ENCODE assay signal across 14 cellular contexts in genomic region chr14:76391981-76392690, GRCh38. TPM values are rescaled to one million over a fixed set of nuclear protein-coding genes. Genes with fewer than 3 reads are reported as not detected.
"Had no signal": no experiment of that assay in that cellular context is flagged by ENCODE, and none has a peak within 500 bp of the region (broad histone marks: within the 10 kb centered on the region; RNA-seq: fewer than 3 reads in every experiment).

No MANE protein-coding gene starts in this region.

- ATAC-seq: activated CD8-positive, alpha-beta T cell treated with anti-CD3 and anti-CD28 coated beads, Interleukin-2, amount 10 ng/mL, durations not matched to agents 7 days and 5 days; lower lobe of right lung; natural killer cell; stimulated activated naive CD8-positive, alpha-beta T cell treated with anti-CD3 and anti-CD28 coated beads, Interleukin-15, Interleukin-2, amounts not matched to agents 100 U/mL and 50 U/mL, for 24 hours had no signal

- H3K4me3 ChIP-seq: colonic mucosa, lower lobe of right lung, vagina had no signal

- H3K4me1 ChIP-seq: colonic mucosa, lower lobe of right lung, vagina had no signal

- H3K36me3 ChIP-seq: brain microvascular endothelial cell, colonic mucosa, lower lobe of right lung, vagina had no signal

- DNase-seq: activated CD4-positive, alpha-beta T cell treated with anti-CD3 and anti-CD28 coated beads, Interleukin-2, amount 10 ng/mL, durations not matched to agents 24 days and 14 days; activated CD4-positive, CD25-positive, alpha-beta regulatory T cell; activated CD8-positive, alpha-beta T cell treated with anti-CD3 and anti-CD28 coated beads, Interleukin-2, amount 10 ng/mL, durations not matched to agents 7 days and 5 days; activated naive CD4-positive, alpha-beta T cell treated with Interleukin-2 at 50 U/mL for 16 hours; activated T-cell treated with anti-CD3 and anti-CD28 coated beads, Interleukin-2, amount 50 U/mL, for 24 hours; brain microvascular endothelial cell; colonic mucosa; left cardiac atrium; lower lobe of right lung; natural killer cell; stimulated activated naive CD8-positive, alpha-beta T cell treated with anti-CD3 and anti-CD28 coated beads, Interleukin-15, Interleukin-2, amounts not matched to agents 100 U/mL and 50 U/mL, for 24 hours; T-helper 1 cell; T1000 had no signal

- H3K27me3 ChIP-seq: brain microvascular endothelial cell, colonic mucosa had no signal

- H3K27ac ChIP-seq: brain microvascular endothelial cell, colonic mucosa, lower lobe of right lung, vagina had no signal

- H3K9me3 ChIP-seq: colonic mucosa, lower lobe of right lung, vagina had no signal

RNA-seq across cellular contexts. Expression of gene ESRRB, which starts 16.2 kb away (rescaled TPM):
- total RNA-seq: lower lobe of right lung had no signal
